30 cellular contexts compared by ENCODE assay signal in the genomic region with DNA sequence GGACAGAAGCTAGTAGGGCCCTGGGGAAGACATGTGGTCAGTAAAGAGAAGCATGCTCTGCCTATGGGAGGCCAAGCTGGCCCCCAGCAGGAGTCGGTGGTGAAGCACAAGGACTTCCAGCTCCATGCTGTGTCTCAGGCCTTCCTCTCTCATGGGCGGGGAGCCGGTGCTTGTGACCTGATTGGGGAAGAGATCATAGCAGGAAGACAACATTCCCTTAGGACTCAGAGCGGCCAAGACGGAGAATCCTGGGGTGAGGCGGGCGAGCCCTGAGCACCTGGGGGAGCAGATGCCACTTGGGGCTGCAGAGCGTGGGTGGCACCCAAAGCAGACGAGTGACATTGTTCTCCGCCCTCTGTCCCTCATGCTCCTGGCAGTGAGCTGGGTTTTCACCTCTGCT.
"Had no signal": no experiment of that assay in that cellular context is flagged by ENCODE, and none has a peak within 500 bp of the region (broad histone marks: within the 10 kb centered on the region; RNA-seq: fewer than 3 reads in every experiment).

No MANE protein-coding gene starts in this region.

- H3K9me3 ChIP-seq: Peyer's patch, SK-N-SH had no signal

- H3K36me3 ChIP-seq: brain microvascular endothelial cell, cardiac muscle cell, Peyer's patch, SJSA1 had no signal

- H3K27me3 ChIP-seq: brain microvascular endothelial cell, cardiac muscle cell, Peyer's patch, SJSA1 had no signal

- ATAC-seq: activated CD4-positive, alpha-beta T cell treated with anti-CD3 and anti-CD28 coated beads for 36 hours; activated T-cell treated with anti-CD3 and anti-CD28 coated beads, Interleukin-2, amount 50 U/mL, for 72 hours; activated T-helper 17 cell treated with anti-CD3 and anti-CD28 coated beads, Interleukin-2, amount 50 U/mL, for 72 hours had no signal

- DNase-seq: activated CD4-positive, alpha-beta memory T cell treated with anti-CD3 and anti-CD28 coated beads for 36 hours; activated CD4-positive, alpha-beta T cell treated with anti-CD3 and anti-CD28 coated beads for 36 hours; activated CD4-positive, alpha-beta T cell treated with anti-CD3 and anti-CD28 coated beads, Interleukin-2, amount 50 U/mL, for 1 hour; activated effector memory CD4-positive, alpha-beta T cell treated with anti-CD3 and anti-CD28 coated beads, Interleukin-2, amount 50 U/mL, for 16 hours; activated naive CD4-positive, alpha-beta T cell; activated naive CD4-positive, alpha-beta T cell treated with anti-CD3 and anti-CD28 coated beads, Interleukin-2, amount 50 U/mL, for 16 hours; activated naive CD8-positive, alpha-beta T cell treated with anti-CD3 and anti-CD28 coated beads for 36 hours; activated T-cell treated with anti-CD3 and anti-CD28 coated beads, Interleukin-2, amount 50 U/mL, for 1 hour; activated T-cell treated with anti-CD3 and anti-CD28 coated beads, Interleukin-2, amount 50 U/mL, for 72 hours; amniotic stem cell; brain microvascular endothelial cell; Karpas-422; KBM-7; NCI-H1048; NCI-H1105 treated with DMSO at 0.1 percent for 48 hours; NCI-H1436; NCI-H1694 treated with DMSO at 0.1 percent for 48 hours; NCI-H2029; NCI-H345; NCI-H524 treated with DMSO at 0.1 percent for 48 hours; Peyer's patch; RPMI8226; SHP77 treated with DMSO at 0.1 percent for 48 hours; SK-N-SH had no signal

- H3K27ac ChIP-seq: brain microvascular endothelial cell, cardiac muscle cell, Peyer's patch, SJSA1 had no signal

- H3K4me2 ChIP-seq: SK-N-SH had no signal

- H3K4me3 Mint-ChIP-seq: activated CD4-positive, alpha-beta memory T cell treated with anti-CD3 and anti-CD28 coated beads for 36 hours; activated CD4-positive, alpha-beta T cell treated with anti-CD3 and anti-CD28 coated beads for 36 hours; activated naive CD8-positive, alpha-beta T cell treated with anti-CD3 and anti-CD28 coated beads for 36 hours; activated T-cell treated with anti-CD3 and anti-CD28 coated beads, Interleukin-2, amount 50 U/mL, for 72 hours; activated T-helper 17 cell treated with anti-CD3 and anti-CD28 coated beads, Interleukin-2, amount 50 U/mL, for 72 hours; central memory CD8-positive, alpha-beta T cell; T-helper 1 cell treated with Interleukin-12 subunit alpha and Interleukin-12 subunit beta and Interleukin-4 antibody, amounts not matched to agents 30 μg/mL and 1 μg/mL, for 36 hours; T-helper 2 cell treated with Interferon-gamma antibody and Interleukin-4, amounts not matched to agents 5 μg/mL and 100 μg/mL, for 36 hours had no signal

- H3K9ac ChIP-seq: SK-N-SH had no signal

- H3K36me3 Mint-ChIP-seq: activated CD4-positive, alpha-beta memory T cell treated with anti-CD3 and anti-CD28 coated beads for 36 hours; activated naive CD8-positive, alpha-beta T cell treated with anti-CD3 and anti-CD28 coated beads for 36 hours had no signal

- H3K4me1 ChIP-seq: Peyer's patch, SJSA1 had no signal

- H3K27ac Mint-ChIP-seq: activated CD4-positive, alpha-beta memory T cell treated with anti-CD3 and anti-CD28 coated beads for 36 hours; activated CD4-positive, alpha-beta T cell treated with anti-CD3 and anti-CD28 coated beads for 36 hours; activated naive CD8-positive, alpha-beta T cell treated with anti-CD3 and anti-CD28 coated beads for 36 hours; activated T-cell treated with anti-CD3 and anti-CD28 coated beads, Interleukin-2, amount 50 U/mL, for 72 hours; activated T-helper 17 cell treated with anti-CD3 and anti-CD28 coated beads, Interleukin-2, amount 50 U/mL, for 72 hours; T-helper 1 cell treated with Interleukin-12 subunit alpha and Interleukin-12 subunit beta and Interleukin-4 antibody, amounts not matched to agents 30 μg/mL and 1 μg/mL, for 36 hours; T-helper 2 cell treated with Interferon-gamma antibody and Interleukin-4, amounts not matched to agents 5 μg/mL and 100 μg/mL, for 36 hours had no signal

- H3K4me3 ChIP-seq: cardiac muscle cell, Peyer's patch, SJSA1 had no signal

- H3K27me3 Mint-ChIP-seq: activated CD4-positive, alpha-beta memory T cell treated with anti-CD3 and anti-CD28 coated beads for 36 hours; activated CD4-positive, alpha-beta T cell treated with anti-CD3 and anti-CD28 coated beads for 36 hours; activated naive CD8-positive, alpha-beta T cell treated with anti-CD3 and anti-CD28 coated beads for 36 hours; central memory CD8-positive, alpha-beta T cell had no signal

- H3K4me1 Mint-ChIP-seq: activated CD4-positive, alpha-beta T cell treated with anti-CD3 and anti-CD28 coated beads for 36 hours; activated naive CD8-positive, alpha-beta T cell treated with anti-CD3 and anti-CD28 coated beads for 36 hours; activated T-helper 17 cell treated with anti-CD3 and anti-CD28 coated beads, Interleukin-2, amount 50 U/mL, for 72 hours had no signal

- H3K9me3 Mint-ChIP-seq: activated CD4-positive, alpha-beta memory T cell treated with anti-CD3 and anti-CD28 coated beads for 36 hours; activated naive CD8-positive, alpha-beta T cell treated with anti-CD3 and anti-CD28 coated beads for 36 hours; activated T-cell treated with anti-CD3 and anti-CD28 coated beads, Interleukin-2, amount 50 U/mL, for 72 hours; activated T-helper 17 cell treated with anti-CD3 and anti-CD28 coated beads, Interleukin-2, amount 50 U/mL, for 72 hours; central memory CD8-positive, alpha-beta T cell; T-helper 1 cell treated with Interleukin-12 subunit alpha and Interleukin-12 subunit beta and Interleukin-4 antibody, amounts not matched to agents 30 μg/mL and 1 μg/mL, for 36 hours; T-helper 2 cell treated with Interferon-gamma antibody and Interleukin-4, amounts not matched to agents 5 μg/mL and 100 μg/mL, for 36 hours had no signal
